1 cellular context compared by ENCODE assay signal in the genomic region with DNA sequence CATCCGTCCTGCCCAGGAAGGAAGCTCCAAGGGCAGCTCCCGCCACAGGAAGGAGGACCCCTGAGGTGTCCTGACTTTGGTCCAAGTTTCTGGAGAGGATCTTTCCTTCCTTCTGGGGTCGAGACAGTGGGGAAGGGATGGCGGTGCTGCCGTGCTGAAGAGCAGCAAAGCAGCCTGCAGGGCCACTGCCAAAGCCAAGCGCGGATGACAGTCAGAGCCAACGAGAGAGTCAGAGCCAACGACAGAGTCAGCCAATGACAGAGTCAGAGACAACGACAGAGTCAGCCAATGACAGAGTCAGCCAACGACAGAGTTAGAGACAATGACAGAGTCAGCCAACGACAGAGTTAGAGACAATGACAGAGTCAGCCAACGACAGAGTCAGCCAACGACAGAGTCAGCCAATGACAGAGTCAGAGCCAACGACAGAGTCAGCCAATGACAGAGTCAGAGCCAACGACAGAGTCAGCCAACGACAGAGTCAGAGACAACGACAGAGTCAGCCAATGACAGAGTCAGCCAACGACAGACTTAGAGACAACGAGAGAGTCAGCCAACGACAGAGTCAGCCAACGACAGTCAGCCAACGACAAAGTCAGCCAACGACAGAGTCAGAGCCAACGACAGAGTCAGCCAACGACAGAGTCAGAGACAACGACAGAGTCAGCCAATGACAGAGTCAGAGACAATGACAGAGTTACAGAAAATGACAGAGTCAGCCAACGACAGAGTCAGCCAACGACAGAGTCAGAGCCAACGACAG.
TF ChIP-seq lines count a peak whose summit lies in the region.

No MANE protein-coding gene starts in this region.

TF ChIP-seq in K562, 482 proteins besides CTCF, POLR2A, EP300 and RAD21:
- TF ChIP-seq ZBED1 (IDR thresholded peaks at IDR 0.05) = peak; percentile 89
